Comparison of ENCODE assay signal across 22 cellular contexts in the genomic region with DNA sequence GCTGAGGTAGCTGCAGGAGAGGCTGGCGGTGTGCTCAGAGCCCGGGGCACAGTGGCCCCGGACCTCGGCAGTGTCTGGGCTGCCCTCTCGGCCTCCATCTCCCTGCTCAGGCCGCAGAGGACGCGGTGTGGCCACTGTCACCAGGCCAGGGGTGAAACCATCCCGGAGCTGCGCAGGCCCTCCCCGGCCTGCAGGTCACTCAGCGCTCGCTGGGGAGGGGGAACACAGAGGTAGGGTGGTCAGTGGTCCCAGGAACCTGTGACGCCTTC. TPM values are rescaled to one million over a fixed set of nuclear protein-coding genes. Genes with fewer than 3 reads are reported as not detected.
DNase-seq lines count a peak whose midpoint lies in the region; ATAC-seq, FAIRE-seq and TF ChIP-seq lines count a peak whose summit lies in the region.
"Had no signal": no experiment of that assay in that cellular context is flagged by ENCODE, and none has a peak within 500 bp of the region (broad histone marks: within the 10 kb centered on the region; RNA-seq: fewer than 3 reads in every experiment).

No MANE protein-coding gene starts in this region.

- H3K9me3 ChIP-seq in SK-N-SH (no peaks in the 10 kb centered on the region), SJCRH30 (replicated peaks) (no peaks in the 10 kb centered on the region), HepG2 (ENCODE audit: low read length) (no peaks in the 10 kb centered on the region), osteoblast (ENCODE audit: low read depth, low read length) (no peaks in the 10 kb centered on the region)
- H3K9me3 ChIP-seq: A549, Caco-2 had no signal

- H4K20me1 ChIP-seq in SK-N-SH (ENCODE audit: insufficient read depth): no peaks in the 10 kb centered on the region
- H4K20me1 ChIP-seq in HepG2 (ENCODE audit: insufficient read depth, low read length): no peaks in the 10 kb centered on the region
- H4K20me1 ChIP-seq in osteoblast (ENCODE audit: insufficient read depth, low read length): no peaks in the 10 kb centered on the region

- DNase-seq in SK-N-SH (peak; percentile 51), SJCRH30 (no peak), HepG2 (ENCODE audit: low spot score) (no peak), osteoblast (ENCODE audit: insufficient read length, low spot score, missing footprints) (peak; percentile 52), KBM-7 (no peak)
- DNase-seq: AML-193; Caco-2; CD4-positive, alpha-beta T cell; GM23248; HCEC 1CT had no signal

- no peak for FAIRE-seq in HepG2 (lab: Jason Lieb, UNC)
- FAIRE-seq: A549, D721Med, G401.6, GM12892, GM18507, H54, HTR-8/SVneo had no signal

- POLR2A ChIA-PET in SK-N-SH (lab: Yijun Ruan, JAX) (no interaction called here), HepG2 (lab: Yijun Ruan, JAX) (no interaction called here)

- H3K9me2 ChIP-seq in SK-N-SH: no peaks in the 10 kb centered on the region

- no peak for TF ChIP-seq EP300 in SK-N-SH (IDR thresholded peaks at IDR 0.05; ENCODE audit: borderline replicate concordance in 1 of 2, low read depth in 1 of 2, low read length in 1 of 2)
- no peak for TF ChIP-seq EP300 in HepG2 (IDR thresholded peaks at IDR 0.05; ENCODE audit: low read depth in 2 of 2, low read length in 2 of 2)
- no peak for TF ChIP-seq EP300 in HepG2 (CRISPR knock-in tag; IDR thresholded peaks at IDR 0.05; ENCODE audit: borderline replicate concordance)

- BruUV-seq in HepG2 (replicated peaks; lab: Mats Ljungman, UMichigan): no TSS peak

- intact Hi-C loops in HepG2 (cut with micrococcal nuclease; ENCODE audit: unreplicated experiment): no loop called here

- H3K36me3 ChIP-seq in SK-N-SH (replicated peaks in 1 of 2; ENCODE audit: control insufficient read depth in 1 of 2, insufficient read depth in 2 of 2, low read length in 1 of 2): no peaks in the 10 kb centered on the region
- no peaks in the 10 kb centered on the region for H3K36me3 ChIP-seq in SJCRH30
- H3K36me3 ChIP-seq in HepG2 (replicated peaks in 1 of 2; ENCODE audit: control insufficient read depth in 1 of 2, insufficient read depth in 2 of 2, low read length in 2 of 2): no peaks in the 10 kb centered on the region
- no peaks in the 10 kb centered on the region for H3K36me3 ChIP-seq in osteoblast (ENCODE audit: insufficient read depth, low read length)

- H3K4me2 ChIP-seq in SK-N-SH: no peak overlapping the region
- peak overlapping the region; percentile 43 for H3K4me2 ChIP-seq in HepG2 (ENCODE audit: low read depth, low read length)
- H3K4me2 ChIP-seq in osteoblast (ENCODE audit: insufficient read depth, low read length): no peak overlapping the region
- H3K4me2 ChIP-seq: A549 had no signal

- H3K27me3 ChIP-seq in SK-N-SH (ENCODE audit: insufficient read depth) (no peaks in the 10 kb centered on the region), SJCRH30 (no peaks in the 10 kb centered on the region), HepG2 (ENCODE audit: control insufficient read depth in 1 of 2, insufficient read depth in 2 of 2, low read length in 2 of 2) (peaks cover 13 to 72% of the 10 kb centered on the region in 2 experiments; a peak in 4 of 5 replicates), osteoblast (ENCODE audit: insufficient read depth, low read length) (peaks cover 6% of the 10 kb centered on the region)

- H2AFZ ChIP-seq in SK-N-SH (ENCODE audit: low read depth) (no peak overlapping the region), HepG2 (ENCODE audit: low read length) (no peak overlapping the region), osteoblast (ENCODE audit: low read length) (no peak overlapping the region)
- H2AFZ ChIP-seq: GM23248 had no signal

- TF ChIP-seq POLR2A in HepG2 (IDR thresholded peaks at IDR 0.05; ENCODE audit: insufficient read depth in 1 of 2, low read depth in 2 of 2, low read length in 2 of 2): no peak

- H3K9ac ChIP-seq in SK-N-SH (no peak overlapping the region), HepG2 (ENCODE audit: insufficient read depth, low read depth, low read length) (no peak overlapping the region)
- H3K9ac ChIP-seq: GM23248 had no signal

- WGBS in SK-N-SH (ENCODE audit: low lambda C conversion rate): 77% methylated on average over 4 of the region's 14 CpGs
- WGBS in HepG2 (ENCODE audit: low lambda C conversion rate): no CpG with 5 or more reads among the region's 14 CpGs

- no peak for TF ChIP-seq RAD21 in SK-N-SH (IDR thresholded peaks at IDR 0.05; ENCODE audit: low read length)
- no peak for TF ChIP-seq RAD21 in HepG2 (CRISPR knock-in tag; IDR thresholded peaks at IDR 0.05)

- H3F3A ChIP-seq in SK-N-SH (replicated peaks; ENCODE audit: insufficient read depth): peaks cover 5% of the 10 kb centered on the region

- H3K79me2 ChIP-seq in SK-N-SH (ENCODE audit: insufficient read depth): no peaks in the 10 kb centered on the region
- no peaks in the 10 kb centered on the region for H3K79me2 ChIP-seq in HepG2 (ENCODE audit: insufficient read depth, low read length)
- H3K79me2 ChIP-seq in osteoblast (ENCODE audit: insufficient read depth, low read length): no peaks in the 10 kb centered on the region

- in situ Hi-C loops in HepG2 (cut with HindIII; ENCODE audit: extremely low pct_ligation_motif_present, low pct_unique_long_range_greater_than_20kb): no loop called here
- in situ Hi-C loops in KBM-7 (cut with MboI; ENCODE audit: low pct_unique_long_range_greater_than_20kb, low sequenced_read_pairs): no loop called here

- H3K4me3 ChIP-seq in SK-N-SH (ENCODE audit: low read depth in 2 of 2, low read length in 1 of 2): no peak overlapping the region
- peak overlapping the region; percentile 28 for H3K4me3 ChIP-seq in SJCRH30
- peak overlapping the region in 1 of 3 experiments; percentile 3; a peak in 2 of 6 replicates for H3K4me3 ChIP-seq in HepG2 (replicated peaks in 1 of 3; ENCODE audit: insufficient read depth in 1 of 3, low read depth in 2 of 3, low read length in 3 of 3)
- no peak overlapping the region for H3K4me3 ChIP-seq in osteoblast (ENCODE audit: insufficient read depth, low read length)
- H3K4me3 ChIP-seq: A549, GM23248 had no signal

- no peak overlapping the region for H3K27ac ChIP-seq in SK-N-SH (ENCODE audit: low read depth in 2 of 2, low read length in 1 of 2)
- no peak overlapping the region for H3K27ac ChIP-seq in SJCRH30
- H3K27ac ChIP-seq in HepG2 (ENCODE audit: extremely low read length, insufficient read depth, low read length): no peak overlapping the region
- no peak overlapping the region for H3K27ac ChIP-seq in osteoblast (ENCODE audit: low read depth, low read length)
- H3K27ac ChIP-seq: 22Rv1, A549, C4-2B, GM23248 had no signal

- peaks cover 0 to 24% of the 10 kb centered on the region in 2 experiments; a peak in 1 of 4 replicates for H3K4me1 ChIP-seq in SK-N-SH (ENCODE audit: control insufficient read depth in 1 of 2, insufficient read depth in 2 of 2, low read depth in 1 of 2, low read length in 1 of 2)
- no peaks in the 10 kb centered on the region for H3K4me1 ChIP-seq in SJCRH30
- no peaks in the 10 kb centered on the region for H3K4me1 ChIP-seq in HepG2 (ENCODE audit: insufficient read depth, low read length)
- no peaks in the 10 kb centered on the region for H3K4me1 ChIP-seq in osteoblast (ENCODE audit: insufficient read depth, low read length)
- H3K4me1 ChIP-seq: A549, Caco-2 had no signal

- no peak for ATAC-seq in SK-N-SH treated with all-trans-retinoic acid at 6 μM for 48 hours
- ATAC-seq in HepG2: peak; percentile 41
- ATAC-seq in HG03460 (IDR thresholded peaks at IDR 0.05; ENCODE audit: unreplicated experiment): no peak
- ATAC-seq: A549 had no signal

- CTCF ChIA-PET in SK-N-SH (lab: Yijun Ruan, JAX): interaction anchor here (1.2 kb wide), 1 partner anchor 18 kb away, joined by 7 read pairs; no protein-coding TSS in a partner anchor
- CTCF ChIA-PET in HepG2 (lab: Yijun Ruan, JAX; ENCODE audit: low intra/inter-chr PET ratio, low total read pairs): no interaction called here

- TF ChIP-seq CTCF in SK-N-SH (IDR thresholded peaks at IDR 0.05) (no peak), HepG2 (CRISPR knock-in tag; IDR thresholded peaks at IDR 0.05) (no peak), osteoblast (IDR thresholded peaks at IDR 0.05; ENCODE audit: extremely low read depth, low read depth, low read length) (no peak)

RNA-seq across cellular contexts. Expression of a gene that starts 13.6 kb away (rescaled TPM):
- polyA plus RNA-seq in SK-N-SH (2012; rRNA removed): 122 and 136 TPM in 2 replicates
- polyA plus RNA-seq in SK-N-SH (2012; cell fraction: cytosol; rRNA removed): 151 and 153 TPM in 2 replicates
- 68.5 and 84.0 TPM in 2 replicates for polyA plus RNA-seq in SK-N-SH (2012; cell fraction: nucleus; rRNA removed)
- 140 and 153 TPM in 2 replicates for total RNA-seq in SJCRH30 (2014; rRNA removed; shearing (Covaris generic))
- 118 and 194 TPM in 2 replicates for total RNA-seq in HepG2 (2016; rRNA removed; fragmentation: Illumina TruSeq; extraction: Trizol)
- total RNA-seq in HepG2 (2016; cell fraction: cytosol; rRNA removed; fragmentation: Illumina TruSeq; extraction: Trizol; ENCODE audit: low read depth): 89.6 and 109 TPM in 2 replicates
- 120 and 181 TPM in 2 replicates for total RNA-seq in HepG2 (2016; cell fraction: insoluble cytoplasmic fraction; rRNA removed; fragmentation: Illumina TruSeq; extraction: Trizol)
- 185 and 203 TPM in 2 replicates for total RNA-seq in HepG2 (2016; cell fraction: membrane; rRNA removed; fragmentation: Illumina TruSeq; extraction: Trizol)
- 159 and 179 TPM in 2 replicates for total RNA-seq in HepG2 (2016; cell fraction: nucleus; rRNA removed; fragmentation: Illumina TruSeq; extraction: Trizol)
- polyA plus RNA-seq in HepG2 (2011; rRNA removed): 167 and 220 TPM in 2 replicates
- polyA plus RNA-seq in HepG2 (2011; cell fraction: cytosol; rRNA removed): 151 and 187 TPM in 2 replicates
- 68.9 and 73.8 TPM in 2 replicates for polyA plus RNA-seq in HepG2 (2011; cell fraction: nucleus; rRNA removed)
- polyA plus RNA-seq in HepG2 (2012): 149 and 242 TPM in 2 replicates
- polyA plus RNA-seq in HepG2 (2016; cell fraction: cytosol; fragmentation: Illumina TruSeq; extraction: Trizol; ENCODE audit: low read depth): 230 and 315 TPM in 2 replicates
- polyA plus RNA-seq in HepG2 (2016; cell fraction: insoluble cytoplasmic fraction; fragmentation: Illumina TruSeq; extraction: Trizol; ENCODE audit: low read depth): 186 and 202 TPM in 2 replicates
- 266 and 311 TPM in 2 replicates for polyA plus RNA-seq in HepG2 (2016; cell fraction: membrane; fragmentation: Illumina TruSeq; extraction: Trizol; ENCODE audit: low read depth)
- polyA plus RNA-seq in HepG2 (2016; cell fraction: nucleus; fragmentation: Illumina TruSeq; extraction: Trizol; ENCODE audit: insufficient read depth, low read depth): 443 and 455 TPM in 2 replicates
- 133 and 182 TPM in 2 replicates for polyA minus RNA-seq in HepG2 (2011; rRNA and poly(A)+ RNA removed; ENCODE audit: low replicate concordance)
- polyA minus RNA-seq in HepG2 (2011; cell fraction: cytosol; rRNA and poly(A)+ RNA removed): 108 and 113 TPM in 2 replicates
- 69.6 and 80.1 TPM in 2 replicates for polyA minus RNA-seq in HepG2 (2011; cell fraction: nucleus; rRNA and poly(A)+ RNA removed)
- total RNA-seq in osteoblast: 218 and 245 TPM in 2 replicates

RNA-seq across cellular contexts. Expression of a gene that starts 49.8 kb away (rescaled TPM):
- polyA plus RNA-seq in SK-N-SH (2012; rRNA removed): 24.1 and 27.4 TPM in 2 replicates
- 13.7 and 17.3 TPM in 2 replicates for polyA plus RNA-seq in SK-N-SH (2012; cell fraction: cytosol; rRNA removed)
- polyA plus RNA-seq in SK-N-SH (2012; cell fraction: nucleus; rRNA removed): 69.2 and 80.2 TPM in 2 replicates
- total RNA-seq in SJCRH30 (2014; rRNA removed; shearing (Covaris generic)): 15.5 and 16.9 TPM in 2 replicates
- total RNA-seq in HepG2 (2016; rRNA removed; fragmentation: Illumina TruSeq; extraction: Trizol): 3.6 and 7.9 TPM in 2 replicates
- 6.4 and 7.1 TPM in 2 replicates for total RNA-seq in HepG2 (2016; cell fraction: cytosol; rRNA removed; fragmentation: Illumina TruSeq; extraction: Trizol; ENCODE audit: low read depth)
- total RNA-seq in HepG2 (2016; cell fraction: insoluble cytoplasmic fraction; rRNA removed; fragmentation: Illumina TruSeq; extraction: Trizol): 3.1 and 7.2 TPM in 2 replicates
- 4.0 and 4.5 TPM in 2 replicates for total RNA-seq in HepG2 (2016; cell fraction: membrane; rRNA removed; fragmentation: Illumina TruSeq; extraction: Trizol)
- 10.1 and 13.2 TPM in 2 replicates for total RNA-seq in HepG2 (2016; cell fraction: nucleus; rRNA removed; fragmentation: Illumina TruSeq; extraction: Trizol)
- 9.8 and 11.5 TPM in 2 replicates for polyA plus RNA-seq in HepG2 (2011; rRNA removed)
- polyA plus RNA-seq in HepG2 (2011; cell fraction: cytosol; rRNA removed): 9.4 and 11.5 TPM in 2 replicates
- polyA plus RNA-seq in HepG2 (2011; cell fraction: nucleus; rRNA removed): 20.8 and 23.8 TPM in 2 replicates
- polyA plus RNA-seq in HepG2 (2012): 7.9 and 10.4 TPM in 2 replicates
- polyA plus RNA-seq in HepG2 (2016; cell fraction: cytosol; fragmentation: Illumina TruSeq; extraction: Trizol; ENCODE audit: low read depth): 1.2 and 1.8 TPM in 2 replicates
- polyA plus RNA-seq in HepG2 (2016; cell fraction: insoluble cytoplasmic fraction; fragmentation: Illumina TruSeq; extraction: Trizol; ENCODE audit: low read depth): 3.4 and 4.3 TPM in 2 replicates
- polyA plus RNA-seq in HepG2 (2016; cell fraction: membrane; fragmentation: Illumina TruSeq; extraction: Trizol; ENCODE audit: low read depth): 2.0 and 2.2 TPM in 2 replicates
- 21.3 and 23.7 TPM in 2 replicates for polyA plus RNA-seq in HepG2 (2016; cell fraction: nucleus; fragmentation: Illumina TruSeq; extraction: Trizol; ENCODE audit: insufficient read depth, low read depth)
- polyA minus RNA-seq in HepG2 (2011; rRNA and poly(A)+ RNA removed; ENCODE audit: low replicate concordance): 40.2 and 95.0 TPM in 2 replicates
- 9.5 and 9.9 TPM in 2 replicates for polyA minus RNA-seq in HepG2 (2011; cell fraction: cytosol; rRNA and poly(A)+ RNA removed)
- 24.1 and 29.1 TPM in 2 replicates for polyA minus RNA-seq in HepG2 (2011; cell fraction: nucleus; rRNA and poly(A)+ RNA removed)
- 17.1 and 17.4 TPM in 2 replicates for total RNA-seq in osteoblast

RNA-seq across cellular contexts. Expression of a gene that starts 53.7 kb away (rescaled TPM):
- polyA plus RNA-seq in SK-N-SH (2012; rRNA removed): 0.03 and 0.06 TPM in 2 replicates
- polyA plus RNA-seq in SK-N-SH (2012; cell fraction: cytosol; rRNA removed): 0.03 and 0.04 TPM in 2 replicates
- polyA plus RNA-seq in SK-N-SH (2012; cell fraction: nucleus; rRNA removed): 0.15 and 0.27 TPM in 2 replicates
- 0.12 and 0.20 TPM in 2 replicates for total RNA-seq in SJCRH30 (2014; rRNA removed; shearing (Covaris generic))
- total RNA-seq in HepG2 (2016; rRNA removed; fragmentation: Illumina TruSeq; extraction: Trizol): not detected in 2 replicates
- not detected in 2 replicates for total RNA-seq in HepG2 (2016; cell fraction: cytosol; rRNA removed; fragmentation: Illumina TruSeq; extraction: Trizol; ENCODE audit: low read depth)
- 0.04 TPM in 1 of 2 replicates, not detected in the other for total RNA-seq in HepG2 (2016; cell fraction: insoluble cytoplasmic fraction; rRNA removed; fragmentation: Illumina TruSeq; extraction: Trizol)
- not detected in 2 replicates for total RNA-seq in HepG2 (2016; cell fraction: membrane; rRNA removed; fragmentation: Illumina TruSeq; extraction: Trizol)
- not detected in 2 replicates for total RNA-seq in HepG2 (2016; cell fraction: nucleus; rRNA removed; fragmentation: Illumina TruSeq; extraction: Trizol)
- polyA plus RNA-seq in HepG2 (2011; rRNA removed): 0.03 TPM in 1 of 2 replicates, not detected in the other
- 0.01 TPM in 1 of 2 replicates, not detected in the other for polyA plus RNA-seq in HepG2 (2011; cell fraction: cytosol; rRNA removed)
- 0.27 and 0.42 TPM in 2 replicates for polyA plus RNA-seq in HepG2 (2011; cell fraction: nucleus; rRNA removed)
- polyA plus RNA-seq in HepG2 (2012): not detected in 2 replicates
- polyA plus RNA-seq in HepG2 (2016; cell fraction: cytosol; fragmentation: Illumina TruSeq; extraction: Trizol; ENCODE audit: low read depth): not detected in 2 replicates
- not detected in 2 replicates for polyA plus RNA-seq in HepG2 (2016; cell fraction: insoluble cytoplasmic fraction; fragmentation: Illumina TruSeq; extraction: Trizol; ENCODE audit: low read depth)
- polyA plus RNA-seq in HepG2 (2016; cell fraction: membrane; fragmentation: Illumina TruSeq; extraction: Trizol; ENCODE audit: low read depth): not detected in 2 replicates
- polyA plus RNA-seq in HepG2 (2016; cell fraction: nucleus; fragmentation: Illumina TruSeq; extraction: Trizol; ENCODE audit: insufficient read depth, low read depth): not detected in 2 replicates
- polyA minus RNA-seq in HepG2 (2011; rRNA and poly(A)+ RNA removed; ENCODE audit: low replicate concordance): 0.20 TPM in 1 of 2 replicates, not detected in the other
- polyA minus RNA-seq in HepG2 (2011; cell fraction: cytosol; rRNA and poly(A)+ RNA removed): not detected in 2 replicates
- polyA minus RNA-seq in HepG2 (2011; cell fraction: nucleus; rRNA and poly(A)+ RNA removed): 0.13 and 0.25 TPM in 2 replicates
- under 0.01 TPM in 1 of 2 replicates, not detected in the other for total RNA-seq in osteoblast
- total RNA-seq: GM23248 had no signal
- polyA plus RNA-seq: A549, BJ, GM23248 had no signal

Comparison
In these comparisons a context has a peak if more than half of its experiments do, and no peak if none do; other contexts are left out.
1. DNase-seq: peak in SK-N-SH (single experiment) and osteoblast (single experiment); none in SJCRH30 (0 of 2), HepG2 (single experiment) and KBM-7 (single experiment).